ENCODE assay signal across 8 cellular contexts in the genomic region with DNA sequence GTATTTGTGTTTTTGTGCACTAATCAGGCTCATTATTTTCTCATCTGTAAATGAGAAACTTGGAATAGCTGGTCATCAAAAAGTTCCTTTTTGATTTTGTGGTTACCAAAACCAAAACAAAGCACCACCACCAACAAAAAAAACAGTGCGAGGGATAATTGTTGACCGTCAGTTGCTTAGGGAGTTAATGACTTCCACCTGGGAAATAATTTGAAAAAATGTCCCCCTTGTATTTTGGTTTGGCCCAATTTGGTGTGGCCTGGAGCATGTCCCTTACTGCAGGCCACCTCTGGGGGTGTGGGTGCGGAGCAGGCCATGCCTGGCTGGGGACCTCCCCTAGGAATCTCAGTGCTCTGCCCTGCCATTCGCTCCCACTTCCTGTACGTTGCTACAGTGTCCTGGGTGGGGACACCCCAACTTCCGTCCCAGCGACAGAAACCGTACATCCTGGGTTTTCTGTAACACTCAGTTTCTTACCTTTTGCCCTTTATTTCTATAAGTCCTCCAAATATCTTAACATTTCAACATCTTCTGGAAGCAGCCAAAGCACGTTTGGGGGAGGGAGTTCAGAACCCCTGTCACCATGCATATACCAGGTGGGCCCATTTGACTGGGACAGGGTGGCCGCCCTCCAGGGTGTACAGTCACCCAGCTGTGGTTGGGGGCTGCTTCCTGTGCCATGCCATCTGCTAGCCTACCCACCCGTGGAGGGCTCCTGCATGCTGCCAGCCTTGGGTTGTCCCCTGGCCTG. TPM values are rescaled to one million over a fixed set of nuclear protein-coding genes. Genes with fewer than 3 reads are reported as not detected.
DNase-seq lines count a peak whose midpoint lies in the region; ATAC-seq, FAIRE-seq and TF ChIP-seq lines count a peak whose summit lies in the region.

No MANE protein-coding gene starts in this region.

- DNase-seq in activated CD4-positive, CD25-positive, alpha-beta regulatory T cell treated with anti-CD3 and anti-CD28 coated beads, Interleukin-2, amount 50 U/mL, for 72 hours = no peak
- peak; percentile 53 for DNase-seq in activated T-cell treated with anti-CD3 and anti-CD28 coated beads, Interleukin-2, amount 50 U/mL, for 24 hours
- DNase-seq in mesothelial cell of epicardium (ENCODE audit: low spot score in 2 of 2, unreplicated experiment in 2 of 2) = no peak
- no peak for DNase-seq in SHP77 treated with DMSO at 0.1 percent for 48 hours (lab: John Stamatoyannopoulos, UW)
- no peak for DNase-seq in urothelium cell line (ENCODE audit: low spot score)

- H3K36me3 Mint-ChIP-seq in activated T-cell treated with anti-CD3 and anti-CD28 coated beads, Interleukin-2, amount 50 U/mL, for 24 hours (ENCODE audit: low read depth) = peaks cover 80% of the 10 kb centered on the region
- H3K36me3 Mint-ChIP-seq in stimulated activated memory B cell treated with anti-CD40 and anti-IgM and Interleukin-4, amounts not matched to agents 10 μg/mL and 1 μg/mL and 100 μg/mL, for 72 hours = peaks cover 35% of the 10 kb centered on the region
- H3K36me3 Mint-ChIP-seq in mesothelial cell of epicardium = no peaks in the 10 kb centered on the region

- FAIRE-seq in urothelium cell line (lab: Jason Lieb, UNC) = no peak

- no peaks in the 10 kb centered on the region for H3K9me3 Mint-ChIP-seq in activated T-cell treated with anti-CD3 and anti-CD28 coated beads, Interleukin-2, amount 50 U/mL, for 24 hours
- no peaks in the 10 kb centered on the region for H3K9me3 Mint-ChIP-seq in stimulated activated memory B cell treated with anti-CD40 and anti-IgM and Interleukin-4, amounts not matched to agents 10 μg/mL and 1 μg/mL and 100 μg/mL, for 72 hours
- H3K9me3 Mint-ChIP-seq in mesothelial cell of epicardium = no peaks in the 10 kb centered on the region

- no peak for TF ChIP-seq CTCF in mesothelial cell of epicardium (IDR thresholded peaks at IDR 0.05; ENCODE audit: unreplicated experiment)

- H3K4me3 Mint-ChIP-seq in activated T-cell treated with anti-CD3 and anti-CD28 coated beads, Interleukin-2, amount 50 U/mL, for 24 hours = peak overlapping the region; percentile 56
- H3K4me3 Mint-ChIP-seq in stimulated activated memory B cell treated with anti-CD40 and anti-IgM and Interleukin-4, amounts not matched to agents 10 μg/mL and 1 μg/mL and 100 μg/mL, for 72 hours = peak overlapping the region; percentile 66
- no peak overlapping the region for H3K4me3 Mint-ChIP-seq in mesothelial cell of epicardium

- no peaks in the 10 kb centered on the region for H3K27me3 Mint-ChIP-seq in activated T-cell treated with anti-CD3 and anti-CD28 coated beads, Interleukin-2, amount 50 U/mL, for 24 hours
- no peaks in the 10 kb centered on the region for H3K27me3 Mint-ChIP-seq in stimulated activated memory B cell treated with anti-CD40 and anti-IgM and Interleukin-4, amounts not matched to agents 10 μg/mL and 1 μg/mL and 100 μg/mL, for 72 hours
- no peaks in the 10 kb centered on the region for H3K27me3 Mint-ChIP-seq in mesothelial cell of epicardium (ENCODE audit: low read depth)

- peaks cover 96% of the 10 kb centered on the region for H3K4me1 Mint-ChIP-seq in activated T-cell treated with anti-CD3 and anti-CD28 coated beads, Interleukin-2, amount 50 U/mL, for 24 hours (ENCODE audit: low read depth)
- H3K4me1 Mint-ChIP-seq in stimulated activated memory B cell treated with anti-CD40 and anti-IgM and Interleukin-4, amounts not matched to agents 10 μg/mL and 1 μg/mL and 100 μg/mL, for 72 hours = peaks cover 93% of the 10 kb centered on the region
- H3K4me1 Mint-ChIP-seq in mesothelial cell of epicardium = peaks cover 47% of the 10 kb centered on the region

- peak; percentile 48 to 58 for ATAC-seq in activated CD4-positive, CD25-positive, alpha-beta regulatory T cell treated with anti-CD3 and anti-CD28 coated beads, Interleukin-2, amount 50 U/mL, for 24 hours
- peak; percentile 53 for ATAC-seq in HG02981 (IDR thresholded peaks at IDR 0.05; ENCODE audit: unreplicated experiment)
- peak; percentile 91 for ATAC-seq in stimulated activated memory B cell treated with anti-CD40 and anti-IgM and Interleukin-4, amounts not matched to agents 10 μg/mL and 1 μg/mL and 100 μg/mL, for 72 hours

- peak overlapping the region; percentile 93 for H3K27ac Mint-ChIP-seq in activated T-cell treated with anti-CD3 and anti-CD28 coated beads, Interleukin-2, amount 50 U/mL, for 24 hours
- H3K27ac Mint-ChIP-seq in stimulated activated memory B cell treated with anti-CD40 and anti-IgM and Interleukin-4, amounts not matched to agents 10 μg/mL and 1 μg/mL and 100 μg/mL, for 72 hours = peak overlapping the region; percentile 94
- no peak overlapping the region for H3K27ac Mint-ChIP-seq in mesothelial cell of epicardium

RNA-seq across cellular contexts. Expression of a gene that starts 31.3 kb away (rescaled TPM):
- total RNA-seq in mesothelial cell of epicardium = 57.5 to 59.5 TPM (median 58.9 TPM) in 3 replicates
